8 cellular contexts compared by ENCODE assay signal in genomic region chr2:224922142-224922727, GRCh38.
A peak's percentile ranks its signal among the peaks of the same experiment; 100 is the strongest.
DNase-seq lines count a peak whose midpoint lies in the region; ATAC-seq and TF ChIP-seq lines count a peak whose summit lies in the region.

No MANE protein-coding gene starts in this region.

- no peak overlapping the region for H3K27ac ChIP-seq in hepatocyte

- no peak overlapping the region for H2AFZ ChIP-seq in hepatocyte

- TF ChIP-seq CTCF in NB4 (IDR thresholded peaks at IDR 0.05; ENCODE audit: low read depth, low read length) (no peak), hepatocyte (IDR thresholded peaks at IDR 0.05; ENCODE audit: poor library complexity) (no peak)

- no peak for TF ChIP-seq POLR2A in NB4 (IDR thresholded peaks at IDR 0.05; ENCODE audit: extremely low read depth, insufficient read length)

- H3K9me2 ChIP-seq in hepatocyte (replicated peaks; ENCODE audit: insufficient read depth), result no peaks in the 10 kb centered on the region

- no peaks in the 10 kb centered on the region for H3K4me1 ChIP-seq in hepatocyte (ENCODE audit: insufficient read depth)

- H3K4me3 ChIP-seq in NB4 (ENCODE audit: low read depth, low read length) (no peak overlapping the region), hepatocyte (no peak overlapping the region)

- no peak overlapping the region for H3K4me2 ChIP-seq in hepatocyte

- DNase-seq in NB4 (ENCODE audit: low read depth), result peak; percentile 86
- no peak for DNase-seq in left lobe of liver (ENCODE audit: low spot score)
- no peak for DNase-seq in hepatocyte (ENCODE audit: low spot score)
- no peak for DNase-seq in NCI-H1436 (lab: John Stamatoyannopoulos, UW)
- DNase-seq in NCI-H146 treated with DMSO at 0.1 percent for 48 hours (lab: John Stamatoyannopoulos, UW; ENCODE audit: unreplicated experiment), result no peak
- DNase-seq in ACHN, result no peak

- in situ Hi-C loops in ACHN (cut with HindIII; ENCODE audit: low pct_ligation_motif_present, low pct_unique_long_range_greater_than_20kb, low sequenced_read_pairs), result no loop called here

- no peaks in the 10 kb centered on the region for H4K20me1 ChIP-seq in hepatocyte (ENCODE audit: insufficient read depth, poor library complexity, severe bottlenecking)

- WGBS in hepatocyte (ENCODE audit: low lambda C conversion rate, missing lambda C conversion rate), result 72% methylated on average over 2 of the region's 2 CpGs

- H3K9me3 ChIP-seq in hepatocyte (ENCODE audit: low read depth), result no peaks in the 10 kb centered on the region

- no peaks in the 10 kb centered on the region for H3K27me3 ChIP-seq in hepatocyte

- H3K36me3 ChIP-seq in hepatocyte (replicated peaks; ENCODE audit: insufficient read depth, low read depth), result no peaks in the 10 kb centered on the region

- no peaks in the 10 kb centered on the region for H3K79me2 ChIP-seq in hepatocyte

- ATAC-seq in GM18517 (IDR thresholded peaks at IDR 0.05; ENCODE audit: unreplicated experiment) (peak; percentile 74), HG02610 (IDR thresholded peaks at IDR 0.05; ENCODE audit: unreplicated experiment) (peak; percentile 39), left lobe of liver (peak; percentile 51)
